Comparison of ENCODE assay signal across 11 cellular contexts in the genomic region with DNA sequence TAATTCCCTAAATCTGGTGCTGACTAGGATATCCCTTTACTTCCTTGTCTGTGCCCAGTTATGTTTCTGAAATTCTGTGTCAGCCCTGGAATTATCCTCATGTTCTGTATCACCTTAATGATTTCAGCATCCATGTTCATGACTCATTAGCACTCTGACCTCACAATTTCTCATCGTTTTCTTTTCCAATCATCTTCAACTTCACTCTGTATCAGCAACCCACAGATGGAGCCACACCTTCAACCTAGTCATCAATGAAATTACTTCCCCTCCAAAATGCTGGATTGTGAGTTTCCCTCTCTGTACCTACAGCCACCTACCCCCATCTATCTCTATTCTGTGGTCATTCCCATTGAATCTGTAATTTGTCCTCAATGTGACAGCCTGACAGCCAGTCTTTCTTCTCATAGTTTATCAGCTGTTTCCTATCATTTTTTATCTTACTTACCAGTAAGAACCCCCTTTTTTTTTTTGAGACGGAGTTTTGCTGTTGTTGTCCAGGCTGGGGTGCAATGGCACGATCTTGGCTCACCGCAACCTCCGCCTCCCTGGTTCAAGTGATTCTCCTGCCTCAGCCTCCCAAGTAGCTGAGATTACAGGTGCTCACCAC. TPM values are rescaled to one million over a fixed set of nuclear protein-coding genes. Genes with fewer than 3 reads are reported as not detected.
A peak's percentile ranks its signal among the peaks of the same experiment; 100 is the strongest.
DNase-seq lines count a peak whose midpoint lies in the region; ATAC-seq and TF ChIP-seq lines count a peak whose summit lies in the region.
"Had no signal": no experiment of that assay in that cellular context is flagged by ENCODE, and none has a peak within 500 bp of the region (broad histone marks: within the 10 kb centered on the region; RNA-seq: fewer than 3 reads in every experiment).

No MANE protein-coding gene starts in this region.

- no peak overlapping the region for H3K4me3 ChIP-seq in CD4-positive, alpha-beta memory T cell (ENCODE audit: low read length in 2 of 2)
- no peak overlapping the region for H3K4me3 ChIP-seq in suprapubic skin
- H3K4me3 ChIP-seq in BE2C (ENCODE audit: low read depth, low read length) = no peak overlapping the region
- H3K4me3 ChIP-seq in heart right ventricle = no peak overlapping the region
- H3K4me3 ChIP-seq: SK-N-MC, smooth muscle cell had no signal

- peaks cover 15% of the 10 kb centered on the region for H3K4me1 ChIP-seq in CD4-positive, alpha-beta memory T cell (ENCODE audit: insufficient read depth, low read length)
- H3K4me1 ChIP-seq in suprapubic skin (peaks cover 14% of the 10 kb centered on the region), BE2C (no peaks in the 10 kb centered on the region; the same call in 1 of the 2 replicates), heart right ventricle (peaks cover 0 to 29% (median 12%) of the 10 kb centered on the region in 9 donors)

- TF ChIP-seq POLR2A in suprapubic skin (IDR thresholded peaks at IDR 0.05) = no peak

- H3K9me3 Mint-ChIP-seq in CD4-positive, alpha-beta memory T cell = peaks cover 0 to 9% (median 2%) of the 10 kb centered on the region in 8 donors
- H3K9me3 Mint-ChIP-seq in HFFc6 = peaks cover 12% of the 10 kb centered on the region
- H3K9me3 Mint-ChIP-seq in activated naive CD8-positive, alpha-beta T cell treated with anti-CD3 and anti-CD28 coated beads for 36 hours = peaks cover 7% of the 10 kb centered on the region

- CTCF ChIA-PET in CD4-positive, alpha-beta memory T cell (lab: Charles Lee; ENCODE audit: partially characterized antibody) = interaction anchor here (1.0 kb wide), 1 partner anchor 204 kb away, joined by 3 read pairs; no protein-coding TSS in a partner anchor

- peak overlapping the region in 1 of 8 donors; percentile 18 for H3K4me3 Mint-ChIP-seq in CD4-positive, alpha-beta memory T cell
- no peak overlapping the region for H3K4me3 Mint-ChIP-seq in HFFc6
- H3K4me3 Mint-ChIP-seq in activated naive CD8-positive, alpha-beta T cell treated with anti-CD3 and anti-CD28 coated beads for 36 hours = no peak overlapping the region
- H3K4me3 Mint-ChIP-seq: stimulated activated naive B cell treated with anti-CD40 and anti-IgM and Interleukin-4, amounts not matched to agents 10 μg/mL and 1 μg/mL and 100 μg/mL, for 72 hours had no signal

- H3K27ac ChIP-seq in CD4-positive, alpha-beta memory T cell (ENCODE audit: low read depth, low read length) = no peak overlapping the region
- H3K27ac ChIP-seq in suprapubic skin (no peak overlapping the region), heart right ventricle (no peak overlapping the region)
- H3K27ac ChIP-seq: SK-N-MC had no signal

- H3K27me3 ChIP-seq in CD4-positive, alpha-beta memory T cell (ENCODE audit: insufficient read depth, low read length) = no peaks in the 10 kb centered on the region
- H3K27me3 ChIP-seq in suprapubic skin (no peaks in the 10 kb centered on the region), BE2C (no peaks in the 10 kb centered on the region), heart right ventricle (no peaks in the 10 kb centered on the region)

- POLR2A ChIA-PET in CD4-positive, alpha-beta memory T cell (lab: Charles Lee; ENCODE audit: partially characterized antibody) = interaction anchor here (0.7 to 1.6 kb wide), 3 partner anchors 14 to 66 kb away, joined by 5 to 7 read pairs (median 5); no protein-coding TSS in a partner anchor

- H3K4me1 Mint-ChIP-seq in CD4-positive, alpha-beta memory T cell = peaks cover 9 to 46% (median 16%) of the 10 kb centered on the region in 4 donors
- peaks cover 40% of the 10 kb centered on the region for H3K4me1 Mint-ChIP-seq in HFFc6 (ENCODE audit: low read depth)
- H3K4me1 Mint-ChIP-seq in activated naive CD8-positive, alpha-beta T cell treated with anti-CD3 and anti-CD28 coated beads for 36 hours = peaks cover 28% of the 10 kb centered on the region

- 77% methylated on average over 5 of the region's 5 CpGs for WGBS in suprapubic skin
- 80 to 81% methylated on average over 5 of the region's 5 CpGs for WGBS in heart right ventricle, 2 donors

- no peak for DNase-seq in CD4-positive, alpha-beta memory T cell
- DNase-seq in HFFc6 (peak; percentile 60), kidney glomerular epithelial cell (lab: John Stamatoyannopoulos, UW) (peak; percentile 37), suprapubic skin (ENCODE audit: low spot score in 2 of 2) (no peak), BE2C (no peak), heart right ventricle (no peak)
- no peak for DNase-seq in activated naive CD8-positive, alpha-beta T cell treated with anti-CD3 and anti-CD28 coated beads for 36 hours
- DNase-seq: DND-41; stimulated activated naive B cell treated with anti-CD40 and anti-IgM and Interleukin-4, amounts not matched to agents 10 μg/mL and 1 μg/mL and 100 μg/mL, for 72 hours had no signal

- peak overlapping the region in 4 of 7 donors; percentile 4 to 53 (median 14) for H3K27ac Mint-ChIP-seq in CD4-positive, alpha-beta memory T cell
- H3K27ac Mint-ChIP-seq in HFFc6 = peak overlapping the region; percentile 15
- peak overlapping the region; percentile 38 for H3K27ac Mint-ChIP-seq in activated naive CD8-positive, alpha-beta T cell treated with anti-CD3 and anti-CD28 coated beads for 36 hours
- H3K27ac Mint-ChIP-seq: stimulated activated naive B cell treated with anti-CD40 and anti-IgM and Interleukin-4, amounts not matched to agents 10 μg/mL and 1 μg/mL and 100 μg/mL, for 72 hours had no signal

- no peak for TF ChIP-seq EP300 in suprapubic skin (IDR thresholded peaks at IDR 0.05)

- H3K9me3 ChIP-seq in CD4-positive, alpha-beta memory T cell (ENCODE audit: control insufficient read depth in 1 of 2, low read length in 2 of 2) = no peaks in the 10 kb centered on the region
- H3K9me3 ChIP-seq in suprapubic skin (peaks cover 3% of the 10 kb centered on the region), BE2C (no peaks in the 10 kb centered on the region), heart right ventricle (peaks cover 0 to 18% (median 2%) of the 10 kb centered on the region in 11 donors)

- no peaks in the 10 kb centered on the region for H3K27me3 Mint-ChIP-seq in CD4-positive, alpha-beta memory T cell
- peaks cover 3% of the 10 kb centered on the region for H3K27me3 Mint-ChIP-seq in HFFc6 (ENCODE audit: insufficient read depth)
- no peaks in the 10 kb centered on the region for H3K27me3 Mint-ChIP-seq in activated naive CD8-positive, alpha-beta T cell treated with anti-CD3 and anti-CD28 coated beads for 36 hours

- intact Hi-C loops in CD4-positive, alpha-beta memory T cell (cut with micrococcal nuclease) = no loop called here
- intact Hi-C loops in heart right ventricle (cut with DNase I) = loop anchor here in 3 of 10 donors (5.0 to 10.0 kb wide), 4 partner anchors 49 to 819 kb away; a partner anchor contains a TSS

- TF ChIP-seq CTCF in HFFc6 (IDR thresholded peaks at IDR 0.05) (no peak), suprapubic skin (IDR thresholded peaks at IDR 0.05) (no peak), BE2C (IDR thresholded peaks at IDR 0.05; ENCODE audit: low read depth, low read length) (no peak), heart right ventricle (IDR thresholded peaks at IDR 0.05) (no peak)

- no peaks in the 10 kb centered on the region for H3K36me3 ChIP-seq in CD4-positive, alpha-beta memory T cell (ENCODE audit: insufficient read depth, low read length)
- no peaks in the 10 kb centered on the region for H3K36me3 ChIP-seq in suprapubic skin
- H3K36me3 ChIP-seq in BE2C = no peaks in the 10 kb centered on the region
- H3K36me3 ChIP-seq in heart right ventricle = no peaks in the 10 kb centered on the region

- no peak for ATAC-seq in heart right ventricle
- ATAC-seq: stimulated activated naive B cell treated with anti-CD40 and anti-IgM and Interleukin-4, amounts not matched to agents 10 μg/mL and 1 μg/mL and 100 μg/mL, for 72 hours had no signal

- H3K36me3 Mint-ChIP-seq in CD4-positive, alpha-beta memory T cell = peaks cover 0 to 16% of the 10 kb centered on the region in 2 donors
- peaks cover 9% of the 10 kb centered on the region for H3K36me3 Mint-ChIP-seq in HFFc6 (ENCODE audit: low read depth)
- peaks cover 16% of the 10 kb centered on the region for H3K36me3 Mint-ChIP-seq in activated naive CD8-positive, alpha-beta T cell treated with anti-CD3 and anti-CD28 coated beads for 36 hours
- H3K36me3 Mint-ChIP-seq: stimulated activated naive B cell treated with anti-CD40 and anti-IgM and Interleukin-4, amounts not matched to agents 10 μg/mL and 1 μg/mL and 100 μg/mL, for 72 hours had no signal

RNA-seq across cellular contexts. Expression of a gene that starts 3.1 kb away (rescaled TPM):
- total RNA-seq in CD4-positive, alpha-beta memory T cell = 100 to 1,000 TPM; 176 to 180 TPM
- polyA plus RNA-seq in CD4-positive, alpha-beta memory T cell = 10 to 100 TPM; 26.3 to 42.8 TPM
- 100 to 1,000 TPM; 187 to 265 (median 216) TPM for total RNA-seq in HFFc6 (2021; fragmentation: NEBNext Ultra II Directional; extraction: Animal tissue kit (Norgen Biotek cat#: 25700))
- 10 to 100 TPM; 47.1 to 58.0 TPM for total RNA-seq in activated naive CD8-positive, alpha-beta T cell treated with anti-CD3 and anti-CD28 coated beads for 36 hours
- total RNA-seq in suprapubic skin (100 to 1,000 TPM in 1 of 4 donors, 10 to 100 TPM in 3; 47.0 to 110 (median 87.5) TPM), heart right ventricle (100 to 1,000 TPM in 9 of 10 donors, 10 to 100 TPM in 1; 99.9 to 190 (median 140) TPM)
- 24.4 TPM for polyA plus RNA-seq in BE2C (2012; ENCODE audit: insufficient read depth, insufficient read length, low read depth)
- polyA plus RNA-seq in heart right ventricle = 10 to 100 TPM; 23.7 to 43.6 TPM

Comparison
In these comparisons a context has a peak if more than half of its experiments do, and no peak if none do; other contexts are left out.
1. DNase-seq: peak in HFFc6 (single experiment) and kidney glomerular epithelial cell (single experiment); none in CD4-positive, alpha-beta memory T cell (0 of 5), activated naive CD8-positive, alpha-beta T cell treated with anti-CD3 and anti-CD28 coated beads for 36 hours (single experiment), suprapubic skin (0 of 2), BE2C (single experiment) and heart right ventricle (0 of 2).
2. Peak in every context shown above with its lines, with median percentiles within 50 percentile points of each other: H3K27ac Mint-ChIP-seq.